In genomic region chr15:67097893-67098740, GRCh38 we compare ENCODE assay signal across 9 cellular contexts. TPM values are rescaled to one million over a fixed set of nuclear protein-coding genes. Genes with fewer than 3 reads are reported as not detected.
DNase-seq lines count a peak whose midpoint lies in the region; ATAC-seq and TF ChIP-seq lines count a peak whose summit lies in the region.
"Had no signal": no experiment of that assay in that cellular context is flagged by ENCODE, and none has a peak within 500 bp of the region (broad histone marks: within the 10 kb centered on the region; RNA-seq: fewer than 3 reads in every experiment).

No MANE protein-coding gene starts in this region.

- H3K4me3 ChIP-seq in stomach = peak overlapping the region; percentile 3 to 16 (median 10)

- peaks cover 70% of the 10 kb centered on the region for H3K4me1 Mint-ChIP-seq in activated naive CD4-positive, alpha-beta T cell treated with anti-CD3 and anti-CD28 coated beads, Interleukin-2, amount 10 ng/mL, durations not matched to agents 7 days and 5 days
- H3K4me1 Mint-ChIP-seq in immature natural killer cell = peaks cover 63 to 64% of the 10 kb centered on the region in 2 donors

- intact Hi-C loops in stomach (cut with DNase I; ENCODE audit: low total_unique reads) = no loop called here

- H3K36me3 Mint-ChIP-seq in activated naive CD4-positive, alpha-beta T cell treated with anti-CD3 and anti-CD28 coated beads, Interleukin-2, amount 10 ng/mL, durations not matched to agents 7 days and 5 days = peaks cover 67% of the 10 kb centered on the region
- peaks cover 0 to 16% (median 4%) of the 10 kb centered on the region in 3 donors for H3K36me3 Mint-ChIP-seq in immature natural killer cell

- no peaks in the 10 kb centered on the region for H3K9me3 Mint-ChIP-seq in activated naive CD4-positive, alpha-beta T cell treated with anti-CD3 and anti-CD28 coated beads, Interleukin-2, amount 10 ng/mL, durations not matched to agents 7 days and 5 days
- H3K9me3 Mint-ChIP-seq in immature natural killer cell = no peaks in the 10 kb centered on the region

- no peak for TF ChIP-seq EP300 in stomach (IDR thresholded peaks at IDR 0.05)

- ATAC-seq in HG02885 (IDR thresholded peaks at IDR 0.05; ENCODE audit: poor library complexity, unreplicated experiment) = no peak

- TF ChIP-seq CTCF in stomach (IDR thresholded peaks at IDR 0.05) = no peak

- H3K27me3 Mint-ChIP-seq in activated naive CD4-positive, alpha-beta T cell treated with anti-CD3 and anti-CD28 coated beads, Interleukin-2, amount 10 ng/mL, durations not matched to agents 7 days and 5 days = no peaks in the 10 kb centered on the region
- H3K27me3 Mint-ChIP-seq in immature natural killer cell (ENCODE audit: low read depth in 3 of 3) = peaks cover 0 to 10% (median 2%) of the 10 kb centered on the region in 3 donors

- peaks cover 43 to 89% (median 77%) of the 10 kb centered on the region in 4 donors for H3K4me1 ChIP-seq in stomach

- H3K36me3 ChIP-seq in stomach = peaks cover 0 to 22% (median 19%) of the 10 kb centered on the region in 4 donors

- no peak for TF ChIP-seq POLR2A in stomach (IDR thresholded peaks at IDR 0.05)

- DNase-seq in NOMO-1 (lab: John Stamatoyannopoulos, UW; ENCODE audit: unreplicated experiment in 2 of 2) (peak; percentile 23 to 40), NOMO-1 treated with DMSO at 0.1 percent for 48 hours (lab: John Stamatoyannopoulos, UW; ENCODE audit: unreplicated experiment) (no peak), immature natural killer cell (peak in 1 of 3 donors; percentile 40), stomach (peak; percentile 71), CD1c-positive myeloid dendritic cell (ENCODE audit: extremely low spot score) (no peak), NCI-H1092 treated with DMSO at 0.1 percent for 48 hours (lab: John Stamatoyannopoulos, UW) (no peak)
- DNase-seq in activated naive CD4-positive, alpha-beta T cell treated with anti-CD3 and anti-CD28 coated beads, Interleukin-2, amount 10 ng/mL, durations not matched to agents 7 days and 5 days = peak; percentile 72

- H3K27ac Mint-ChIP-seq in activated naive CD4-positive, alpha-beta T cell treated with anti-CD3 and anti-CD28 coated beads, Interleukin-2, amount 10 ng/mL, durations not matched to agents 7 days and 5 days = peak overlapping the region; percentile 96
- peak overlapping the region; percentile 78 to 95 (median 86) for H3K27ac Mint-ChIP-seq in immature natural killer cell

- 20 to 24% (median 22%) methylated on average over 12 to 14 of the region's 14 CpGs for WGBS in stomach, 5 donors

- H3K9me3 ChIP-seq in stomach = no peaks in the 10 kb centered on the region

- H3K27ac ChIP-seq in stomach = peak overlapping the region; percentile 74 to 91 (median 86)
- H3K27ac ChIP-seq: C4-2B had no signal

- H3K4me3 Mint-ChIP-seq in activated naive CD4-positive, alpha-beta T cell treated with anti-CD3 and anti-CD28 coated beads, Interleukin-2, amount 10 ng/mL, durations not matched to agents 7 days and 5 days = peak overlapping the region; percentile 78
- peak overlapping the region; percentile 71 to 86 (median 81) for H3K4me3 Mint-ChIP-seq in immature natural killer cell

- CTCF ChIA-PET in activated naive CD4-positive, alpha-beta T cell treated with anti-CD3 and anti-CD28 coated beads, Interleukin-2, amount 10 ng/mL, durations not matched to agents 7 days and 5 days (lab: Charles Lee) = interaction anchor here (1.2 to 1.9 kb wide), 3 partner anchors 15 to 29 kb away, joined by 4 to 9 read pairs (median 5); no protein-coding TSS in a partner anchor

- H3K27me3 ChIP-seq in stomach = no peaks in the 10 kb centered on the region

RNA-seq across cellular contexts. Expression of gene SMAD3, which starts 32.7 kb away (rescaled TPM):
- polyA plus RNA-seq in immature natural killer cell (10 to 100 TPM in 2 of 3 donors, 1 to 10 TPM in 1; 8.9 to 11.9 (median 10.0) TPM), stomach (10 to 100 TPM in 2 of 3 donors, 1 to 10 TPM in 1; 6.8 to 18.2 (median 10.7) TPM)
- total RNA-seq in stomach = 100 to 1,000 TPM in 1 of 5 donors, 10 to 100 TPM in 4; 22.8 to 103 (median 48.1) TPM

Comparison
In these comparisons a context has a peak if more than half of its experiments do, and no peak if none do; other contexts are left out.
1. DNase-seq: peak in NOMO-1 (2 of 2), activated naive CD4-positive, alpha-beta T cell treated with anti-CD3 and anti-CD28 coated beads, Interleukin-2, amount 10 ng/mL, durations not matched to agents 7 days and 5 days (single experiment) and stomach (single experiment); none in NOMO-1 treated with DMSO at 0.1 percent for 48 hours (single experiment), CD1c-positive myeloid dendritic cell (single experiment) and NCI-H1092 treated with DMSO at 0.1 percent for 48 hours (single experiment).